ENCODE assay signal across 19 cellular contexts in genomic region chr4:169663402-169663801, GRCh38. TPM values are rescaled to one million over a fixed set of nuclear protein-coding genes. Genes with fewer than 3 reads are reported as not detected.
DNase-seq lines count a peak whose midpoint lies in the region; ATAC-seq and TF ChIP-seq lines count a peak whose summit lies in the region.
"Had no signal": no experiment of that assay in that cellular context is flagged by ENCODE, and none has a peak within 500 bp of the region (broad histone marks: within the 10 kb centered on the region; RNA-seq: fewer than 3 reads in every experiment).

No MANE protein-coding gene starts in this region.

- H4K20me1 ChIP-seq in neural cell (ENCODE audit: insufficient read depth), result no peaks in the 10 kb centered on the region

- H3K9ac ChIP-seq in neural cell (ENCODE audit: low read length), result no peak overlapping the region
- H3K9ac ChIP-seq: KMS-11 had no signal

- H3K36me3 Mint-ChIP-seq in Calu3 (ENCODE audit: insufficient read depth, unreplicated experiment) (peaks cover 29% of the 10 kb centered on the region), brain (peaks cover 33% of the 10 kb centered on the region)

- no peaks in the 10 kb centered on the region for H3K9me3 Mint-ChIP-seq in Calu3 (ENCODE audit: low read depth, unreplicated experiment)
- peaks cover 14 to 26% (median 19%) of the 10 kb centered on the region in 5 experiments for H3K9me3 Mint-ChIP-seq in brain

- peaks cover 84% of the 10 kb centered on the region for H3K79me2 ChIP-seq in neural cell (replicated peaks; ENCODE audit: insufficient read depth, low read length)

- H2AFZ ChIP-seq in neural cell (ENCODE audit: low read depth, low read length), result no peak overlapping the region

- no peak for TF ChIP-seq EP300 in neural cell (conservative IDR thresholded peaks at IDR 0.05; ENCODE audit: poor library complexity, severe bottlenecking)

- H3K4me3 Mint-ChIP-seq in Calu3 (ENCODE audit: low read depth, unreplicated experiment) (peak overlapping the region; percentile 43), brain (peak overlapping the region in 4 of 5 experiments; percentile 65 to 89 (median 78))
- H3K4me3 Mint-ChIP-seq: CD8-positive, alpha-beta memory T cell had no signal

- H3K9me2 ChIP-seq in neural cell (ENCODE audit: insufficient read depth, low read length), result no peaks in the 10 kb centered on the region

- peaks cover 50% of the 10 kb centered on the region for H3K4me1 ChIP-seq in A673 (ENCODE audit: insufficient read depth, low read length, poor library complexity, severe bottlenecking)
- H3K4me1 ChIP-seq in aorta (ENCODE audit: control insufficient read depth in 1 of 2, insufficient read depth in 2 of 2, low read length in 2 of 2), result no peaks in the 10 kb centered on the region

- H3K4me1 Mint-ChIP-seq in Calu3 (ENCODE audit: low read depth, unreplicated experiment) (peaks cover 18% of the 10 kb centered on the region), brain (peaks cover 61% of the 10 kb centered on the region)

- peak overlapping the region; percentile 89 for H3K27ac ChIP-seq in A673 (ENCODE audit: low read depth, low read length, poor library complexity, severe bottlenecking)
- no peak overlapping the region for H3K27ac ChIP-seq in neural cell (ENCODE audit: low read length)
- no peak overlapping the region for H3K27ac ChIP-seq in aorta (ENCODE audit: low read depth in 1 of 2, low read length in 2 of 2)
- H3K27ac ChIP-seq: KMS-11 had no signal

- peaks cover 9% of the 10 kb centered on the region for H3K36me3 ChIP-seq in A673 (ENCODE audit: insufficient read depth, low read length, poor library complexity, severe bottlenecking)
- no peaks in the 10 kb centered on the region for H3K36me3 ChIP-seq in neural cell (ENCODE audit: insufficient read depth, low read length)
- H3K36me3 ChIP-seq in aorta (ENCODE audit: control insufficient read depth in 1 of 2, insufficient read depth in 2 of 2, low read length in 1 of 2), result peaks cover 0 to 2% of the 10 kb centered on the region in 2 donors
- H3K36me3 ChIP-seq: MG63 had no signal

- no peak for TF ChIP-seq RAD21 in neural cell (conservative IDR thresholded peaks at IDR 0.05)

- intact Hi-C loops in A673 (cut with micrococcal nuclease; ENCODE audit: unreplicated experiment), result no loop called here
- intact Hi-C loops in Calu3 (cut with micrococcal nuclease; ENCODE audit: unreplicated experiment), result no loop called here
- intact Hi-C loops in aorta (cut with DNase I), result no loop called here

- H3K27me3 Mint-ChIP-seq in Calu3 (ENCODE audit: unreplicated experiment), result no peaks in the 10 kb centered on the region
- peaks cover 4% of the 10 kb centered on the region for H3K27me3 Mint-ChIP-seq in brain
- H3K27me3 Mint-ChIP-seq: CD8-positive, alpha-beta memory T cell had no signal

- CTCF ChIA-PET in A673 (lab: Charles Lee) (no interaction called here), Calu3 (lab: Charles Lee) (no interaction called here)

- peak overlapping the region; percentile 26 for H3K4me3 ChIP-seq in A673 (ENCODE audit: low read depth, low read length, poor library complexity, severe bottlenecking)
- H3K4me3 ChIP-seq in neural cell (ENCODE audit: low read length), result peak overlapping the region; percentile 45
- H3K4me3 ChIP-seq in aorta (ENCODE audit: low read length in 2 of 2), result no peak overlapping the region
- H3K4me3 ChIP-seq: MG63 had no signal

- POLR2A ChIA-PET in A673 (lab: Charles Lee; ENCODE audit: low non-redundant PET), result interaction anchor here (0.7 kb wide), 1 partner anchor 722 kb away, joined by 3 read pairs; no protein-coding TSS in a partner anchor

- H3K27ac Mint-ChIP-seq in Calu3 (ENCODE audit: unreplicated experiment), result peak overlapping the region; percentile 86
- peak overlapping the region in 2 of 5 experiments; percentile 79 to 89 for H3K27ac Mint-ChIP-seq in brain

- no peaks in the 10 kb centered on the region for H3F3A ChIP-seq in neural cell (ENCODE audit: insufficient read depth, low read length, poor library complexity, severe bottlenecking)

- no peak for ATAC-seq in aorta (ENCODE audit: low FRiP score)
- ATAC-seq in HG02798 (IDR thresholded peaks at IDR 0.05; ENCODE audit: poor library complexity, unreplicated experiment), result no peak
- ATAC-seq in GM19463 (IDR thresholded peaks at IDR 0.05; ENCODE audit: unreplicated experiment), result no peak

- no peak for TF ChIP-seq CTCF in A673 (conservative IDR thresholded peaks at IDR 0.05; ENCODE audit: low read depth, low read length)
- no peak for TF ChIP-seq CTCF in Calu3 (IDR thresholded peaks at IDR 0.05; ENCODE audit: unreplicated experiment)
- TF ChIP-seq CTCF in brain (conservative IDR thresholded peaks at IDR 0.05), result no peak
- no peak for TF ChIP-seq CTCF in neural cell (IDR thresholded peaks at IDR 0.05; ENCODE audit: poor library complexity, severe bottlenecking)

- WGBS in aorta, 2 donors, result 97 to 99% methylated on average over 2 of the region's 2 CpGs

- no peaks in the 10 kb centered on the region for H3K27me3 ChIP-seq in A673 (replicated peaks; ENCODE audit: insufficient read depth, low read depth, low read length, poor library complexity)
- no peaks in the 10 kb centered on the region for H3K27me3 ChIP-seq in neural cell (ENCODE audit: insufficient read depth, low read depth, low read length)
- H3K27me3 ChIP-seq in aorta (ENCODE audit: control insufficient read depth in 1 of 2, insufficient read depth in 2 of 2, low read length in 1 of 2), result no peaks in the 10 kb centered on the region
- H3K27me3 ChIP-seq: MG63 had no signal

- peak overlapping the region; percentile 50 for H3K4me2 ChIP-seq in neural cell (ENCODE audit: low read length)
- H3K4me2 ChIP-seq: KMS-11 had no signal

- DNase-seq in A673 (ENCODE audit: low spot score), result no peak
- DNase-seq in Calu3, result no peak
- DNase-seq in aorta, result no peak
- DNase-seq in NCI-H446 treated with DMSO at 0.1 percent for 48 hours (lab: John Stamatoyannopoulos, UW), result no peak
- DNase-seq: CD8-positive, alpha-beta memory T cell; DMS 273 treated with DMSO at 0.1 percent for 48 hours; GOT3; MG63; NCI-H1105; NCI-H1694 treated with DMSO at 0.1 percent for 48 hours; NCI-H345; NCI-H69; NK-92 treated with Interleukin-12 subunit alpha and Interleukin-12 subunit beta, amount 100 ng/mL, for 24 hours; OCI-M1 had no signal

- BruUV-seq in A673 (replicated peaks; lab: Mats Ljungman, UMichigan), result no TSS peak
- no TSS peak for BruUV-seq in Calu3 (replicated peaks; lab: Mats Ljungman, UMichigan)

- H3K9me3 ChIP-seq in A673 (ENCODE audit: low read depth, low read length, poor library complexity, severe bottlenecking), result peaks cover 6% of the 10 kb centered on the region
- peaks cover 2% of the 10 kb centered on the region for H3K9me3 ChIP-seq in neural cell (ENCODE audit: low read length)
- H3K9me3 ChIP-seq in aorta (ENCODE audit: control insufficient read depth, low read length), result no peaks in the 10 kb centered on the region
- H3K9me3 ChIP-seq: MG63 had no signal

TF ChIP-seq in neural cell, 6 proteins besides CTCF, POLR2A, EP300 and RAD21:
- TF ChIP-seq TAF1 (IDR thresholded peaks at IDR 0.05; ENCODE audit: low read depth) (no peak), EZH2 (IDR thresholded peaks at IDR 0.05; ENCODE audit: borderline replicate concordance, insufficient read depth, low read length, poor library complexity, severe bottlenecking) (no peak)

RNA-seq across cellular contexts. Expression of gene CLCN3, which starts 43.0 kb away (rescaled TPM):
- total RNA-seq in A673 (2021) (59.8 and 63.0 TPM in 2 replicates), Calu3 (2022) (55.7 and 57.8 TPM in 2 replicates), aorta (10 to 100 TPM; 19.1 to 29.1 TPM)
- polyA plus RNA-seq in brain (ENCODE audit: insufficient read depth, low read depth, low replicate concordance) (18.6 TPM), neural cell (63.5 and 68.3 TPM in 2 replicates), aorta (1 to 10 TPM; 4.9 to 5.4 TPM)
- 136 and 147 TPM in 2 replicates for polyA minus RNA-seq in neural cell

RNA-seq across cellular contexts. Expression of gene NEK1, which starts 51.0 kb away (rescaled TPM):
- 12.9 and 13.7 TPM in 2 replicates for total RNA-seq in A673 (2021)
- total RNA-seq in Calu3 (2022), result 5.8 and 6.0 TPM in 2 replicates
- polyA plus RNA-seq in brain (ENCODE audit: insufficient read depth, low read depth, low replicate concordance), result 1.5 TPM
- polyA plus RNA-seq in neural cell, result 16.7 and 17.1 TPM in 2 replicates
- 25.6 and 27.6 TPM in 2 replicates for polyA minus RNA-seq in neural cell
- total RNA-seq in aorta, result 10 to 100 TPM; 17.6 to 24.4 TPM
- polyA plus RNA-seq in aorta, result 1 to 10 TPM; 6.7 to 9.4 TPM

Comparison
In these comparisons a context has a peak if more than half of its experiments do, and no peak if none do; other contexts are left out.
1. H3K4me3 ChIP-seq: peak in A673 (single experiment) and neural cell (single experiment); none in aorta (0 of 2).